Comparison of ENCODE assay signal across 10 cellular contexts in genomic region chr13:77928909-77929308, GRCh38. TPM values are rescaled to one million over a fixed set of nuclear protein-coding genes. Genes with fewer than 3 reads are reported as not detected.
DNase-seq lines count a peak whose midpoint lies in the region; ATAC-seq and TF ChIP-seq lines count a peak whose summit lies in the region.
"Had no signal": no experiment of that assay in that cellular context is flagged by ENCODE, and none has a peak within 500 bp of the region (broad histone marks: within the 10 kb centered on the region; RNA-seq: fewer than 3 reads in every experiment).

No MANE protein-coding gene starts in this region.

- H4K20me1 ChIP-seq in neural cell (ENCODE audit: insufficient read depth): no peaks in the 10 kb centered on the region

- H3K36me3 Mint-ChIP-seq in osteocyte (ENCODE audit: unreplicated experiment): no peaks in the 10 kb centered on the region

- in situ Hi-C loops in transverse colon (cut with MboI; ENCODE audit: low pct_ligation_motif_present in 1 of 4, low pct_unique_long_range_greater_than_20kb in 1 of 4, low sequenced_read_pairs in 3 of 4): no loop called here

- no peak overlapping the region for H3K9ac ChIP-seq in neural cell (ENCODE audit: low read length)

- no peak for TF ChIP-seq POLR2A in transverse colon (IDR thresholded peaks at IDR 0.05)

- no peaks in the 10 kb centered on the region for H3K9me3 ChIP-seq in neural cell (ENCODE audit: low read length)
- H3K9me3 ChIP-seq in SJCRH30 (replicated peaks): no peaks in the 10 kb centered on the region
- H3K9me3 ChIP-seq in transverse colon: no peaks in the 10 kb centered on the region

- intact Hi-C loops in transverse colon (cut with DNase I; ENCODE audit: low total_unique reads): no loop called here

- TF ChIP-seq EP300 in neural cell (conservative IDR thresholded peaks at IDR 0.05; ENCODE audit: poor library complexity, severe bottlenecking) (peak; percentile 60), transverse colon (IDR thresholded peaks at IDR 0.05; ENCODE audit: low read depth) (no peak)

- no peaks in the 10 kb centered on the region for H3K27me3 Mint-ChIP-seq in osteocyte (ENCODE audit: unreplicated experiment)

- H3K9me3 Mint-ChIP-seq in osteocyte (ENCODE audit: unreplicated experiment): no peaks in the 10 kb centered on the region

- H3K27me3 ChIP-seq in neural cell (ENCODE audit: insufficient read depth, low read depth, low read length) (no peaks in the 10 kb centered on the region), SJCRH30 (0 out of 2 replicates have a peak, but pooled peaks cover 3% of the 10 kb centered on the region), transverse colon (no peaks in the 10 kb centered on the region)

- TF ChIP-seq RAD21 in neural cell (conservative IDR thresholded peaks at IDR 0.05): no peak

- no peaks in the 10 kb centered on the region for H3K36me3 ChIP-seq in neural cell (ENCODE audit: insufficient read depth, low read length)
- no peaks in the 10 kb centered on the region for H3K36me3 ChIP-seq in SJCRH30
- no peaks in the 10 kb centered on the region for H3K36me3 ChIP-seq in transverse colon

- no peaks in the 10 kb centered on the region for H3K9me2 ChIP-seq in neural cell (ENCODE audit: insufficient read depth, low read length)

- H3K4me2 ChIP-seq in neural cell (ENCODE audit: low read length): no peak overlapping the region

- H3K4me3 Mint-ChIP-seq in osteocyte (ENCODE audit: unreplicated experiment): no peak overlapping the region
- H3K4me3 Mint-ChIP-seq: activated CD4-positive, alpha-beta T cell treated with anti-CD3 and anti-CD28 coated beads, Interleukin-2, amount 10 ng/mL, durations not matched to agents 24 days and 14 days had no signal

- DNase-seq in NCI-H748 (lab: John Stamatoyannopoulos, UW; ENCODE audit: unreplicated experiment) (peak; percentile 18), NCI-H748 treated with DMSO at 0.1 percent for 48 hours (lab: John Stamatoyannopoulos, UW) (no peak), SJCRH30 (no peak), osteocyte (ENCODE audit: extremely low spot score, unreplicated experiment) (no peak), transverse colon (no peak)

- H3K4me3 ChIP-seq in neural cell (ENCODE audit: low read length) (no peak overlapping the region), SJCRH30 (no peak overlapping the region), transverse colon (no peak overlapping the region)

- H3K27ac ChIP-seq in neural cell (ENCODE audit: low read length) (no peak overlapping the region), SJCRH30 (no peak overlapping the region), transverse colon (no peak overlapping the region)
- H3K27ac ChIP-seq: 22Rv1 had no signal

- H3F3A ChIP-seq in neural cell (ENCODE audit: insufficient read depth, low read length, poor library complexity, severe bottlenecking): no peaks in the 10 kb centered on the region

- no peak overlapping the region for H3K27ac Mint-ChIP-seq in osteocyte (ENCODE audit: unreplicated experiment)

- no peaks in the 10 kb centered on the region for H3K79me2 ChIP-seq in neural cell (replicated peaks; ENCODE audit: insufficient read depth, low read length)

- H3K4me1 ChIP-seq in SJCRH30 (no peaks in the 10 kb centered on the region), transverse colon (no peaks in the 10 kb centered on the region)

- ATAC-seq in GM21825 (IDR thresholded peaks at IDR 0.05; ENCODE audit: unreplicated experiment) (peak; percentile 64), HG03520 (IDR thresholded peaks at IDR 0.05; ENCODE audit: unreplicated experiment) (peak; percentile 96)

- no peak overlapping the region for H2AFZ ChIP-seq in neural cell (ENCODE audit: low read depth, low read length)

- H3K4me1 Mint-ChIP-seq in osteocyte (ENCODE audit: unreplicated experiment): peaks cover 4% of the 10 kb centered on the region

- TF ChIP-seq CTCF in neural cell (IDR thresholded peaks at IDR 0.05; ENCODE audit: poor library complexity, severe bottlenecking) (no peak), osteocyte (IDR thresholded peaks at IDR 0.05) (no peak), transverse colon (IDR thresholded peaks at IDR 0.05) (no peak)

- WGBS in transverse colon (ENCODE audit: low coverage in 1 of 2), 2 donors: 0 to 6% methylated on average over 2 of the region's 2 CpGs

TF ChIP-seq in neural cell, 6 proteins besides CTCF, POLR2A, EP300 and RAD21:
- no peak for TF ChIP-seq TAF1 (IDR thresholded peaks at IDR 0.05; ENCODE audit: low read depth)
- peak; percentile 43 for TF ChIP-seq POLR2AphosphoS5 (IDR thresholded peaks at IDR 0.05)

RNA-seq across cellular contexts. Expression of gene EDNRB, which starts 10.3 kb away (rescaled TPM):
- polyA plus RNA-seq in neural cell: 0.20 TPM in 1 of 2 replicates, not detected in the other
- 0.24 TPM in 1 of 2 replicates, not detected in the other for polyA minus RNA-seq in neural cell
- total RNA-seq in SJCRH30 (2014; rRNA removed; shearing (Covaris generic)): 0.12 and 0.15 TPM in 2 replicates
- not detected in 2 replicates for total RNA-seq in osteocyte
- 10 to 100 TPM in 2 of 4 donors, 1 to 10 TPM in 2; 5.5 to 14.6 (median 8.8) TPM for total RNA-seq in transverse colon
- total RNA-seq: activated CD4-positive, alpha-beta T cell treated with anti-CD3 and anti-CD28 coated beads, Interleukin-2, amount 10 ng/mL, durations not matched to agents 24 days and 14 days had no signal
